Comparison of ENCODE assay signal across 10 cellular contexts in the genomic region with DNA sequence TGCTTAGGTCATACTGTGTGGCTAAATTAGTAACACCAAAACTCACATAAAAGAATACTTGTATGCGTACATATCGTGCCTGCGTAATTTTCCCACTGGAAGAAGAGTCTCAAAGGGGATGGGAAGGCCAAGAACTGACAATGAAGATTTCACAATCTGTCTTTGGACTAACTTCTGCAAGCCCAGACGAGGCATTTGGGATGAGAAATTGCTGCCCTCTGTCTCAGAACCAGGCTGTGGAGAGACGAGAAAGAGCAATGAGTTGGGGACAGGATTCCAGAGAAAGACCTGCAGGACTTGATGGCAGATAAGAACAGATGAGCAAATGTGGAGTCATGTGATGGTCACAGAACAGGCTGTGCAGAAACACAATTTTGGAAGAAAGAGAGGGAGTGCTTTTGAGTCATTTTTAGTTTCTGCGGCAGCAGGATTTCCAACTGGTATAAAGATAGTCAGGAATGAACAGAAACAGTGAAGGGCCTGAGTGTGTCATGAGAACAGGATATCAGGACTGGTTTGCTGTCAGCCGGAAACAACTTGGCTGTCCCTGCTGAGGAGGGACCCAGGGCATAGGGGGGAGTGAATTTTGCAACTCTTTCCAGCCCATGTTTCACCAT.
DNase-seq lines count a peak whose midpoint lies in the region; ATAC-seq and TF ChIP-seq lines count a peak whose summit lies in the region.
"Had no signal": no experiment of that assay in that cellular context is flagged by ENCODE, and none has a peak within 500 bp of the region (broad histone marks: within the 10 kb centered on the region; RNA-seq: fewer than 3 reads in every experiment).

No MANE protein-coding gene starts in this region.

- CTCF ChIA-PET in naive thymus-derived CD4-positive, alpha-beta T cell (lab: Charles Lee): no interaction called here

- H3K27me3 ChIP-seq in dorsolateral prefrontal cortex: no peaks in the 10 kb centered on the region
- H3K27me3 ChIP-seq in naive thymus-derived CD4-positive, alpha-beta T cell (ENCODE audit: control insufficient read depth in 2 of 2, insufficient read depth in 2 of 2, low read length in 2 of 2): no peaks in the 10 kb centered on the region

- H3K9me3 Mint-ChIP-seq in chondrocyte (ENCODE audit: low read depth): no peaks in the 10 kb centered on the region
- H3K9me3 Mint-ChIP-seq in naive thymus-derived CD4-positive, alpha-beta T cell: peaks cover 0 to 12% (median 0%) of the 10 kb centered on the region in 11 donors
- H3K9me3 Mint-ChIP-seq: activated T-cell treated with anti-CD3 and anti-CD28 coated beads, Interleukin-2, amount 50 U/mL, for 4 hours had no signal

- peak; percentile 80 for DNase-seq in AG08395 (ENCODE audit: low spot score)
- DNase-seq in KBM-7: peak; percentile 62
- peak in 1 of 10 donors; percentile 24 for DNase-seq in dorsolateral prefrontal cortex
- DNase-seq in mucosa of descending colon: no peak
- DNase-seq in chondrocyte (ENCODE audit: low spot score): no peak
- DNase-seq in naive thymus-derived CD4-positive, alpha-beta T cell: no peak
- DNase-seq: activated T-cell treated with anti-CD3 and anti-CD28 coated beads, Interleukin-2, amount 50 U/mL, for 4 hours; Caco-2 had no signal

- intact Hi-C loops in dorsolateral prefrontal cortex (cut with DNase I) (no loop called here), mucosa of descending colon (cut with DNase I, micrococcal nuclease) (no loop called here)
- intact Hi-C loops in naive thymus-derived CD4-positive, alpha-beta T cell (cut with micrococcal nuclease): loop anchor here in 1 of 2 donors (2.0 to 5.0 kb wide), 2 partner anchors 15 to 138 kb away; no protein-coding TSS in a partner anchor

- no peak overlapping the region for H3K4me3 ChIP-seq in dorsolateral prefrontal cortex
- H3K4me3 ChIP-seq in mucosa of descending colon: no peak overlapping the region
- no peak overlapping the region for H3K4me3 ChIP-seq in naive thymus-derived CD4-positive, alpha-beta T cell (ENCODE audit: low read length)

- no peaks in the 10 kb centered on the region for H3K9me3 ChIP-seq in mucosa of descending colon
- no peaks in the 10 kb centered on the region for H3K9me3 ChIP-seq in naive thymus-derived CD4-positive, alpha-beta T cell (ENCODE audit: control insufficient read depth in 2 of 3, low read length in 3 of 3)
- H3K9me3 ChIP-seq: Caco-2 had no signal

- no peaks in the 10 kb centered on the region for H3K4me1 ChIP-seq in mucosa of descending colon (ENCODE audit: low read depth)
- peaks cover 23 to 33% of the 10 kb centered on the region in 2 donors for H3K4me1 ChIP-seq in naive thymus-derived CD4-positive, alpha-beta T cell (ENCODE audit: control insufficient read depth in 2 of 2, insufficient read depth in 2 of 2, low read length in 2 of 2)
- H3K4me1 ChIP-seq: Caco-2 had no signal

- peaks cover 2% of the 10 kb centered on the region for H3K27me3 Mint-ChIP-seq in chondrocyte (ENCODE audit: low read depth)
- no peaks in the 10 kb centered on the region for H3K27me3 Mint-ChIP-seq in naive thymus-derived CD4-positive, alpha-beta T cell

- ATAC-seq in mucosa of descending colon (peak; percentile 27), GM18861 (IDR thresholded peaks at IDR 0.05; ENCODE audit: unreplicated experiment) (no peak), HG02763 (IDR thresholded peaks at IDR 0.05; ENCODE audit: unreplicated experiment) (no peak)
- no peak for ATAC-seq in naive thymus-derived CD4-positive, alpha-beta T cell
- ATAC-seq: activated T-cell treated with anti-CD3 and anti-CD28 coated beads, Interleukin-2, amount 50 U/mL, for 4 hours had no signal

- TF ChIP-seq CTCF in dorsolateral prefrontal cortex (IDR thresholded peaks at IDR 0.05 in 54 of 56, conservative IDR thresholded peaks at IDR 0.05 in 2 of 56; ENCODE audit: low read depth in 1 of 56, partially characterized antibody in 56 of 56): no peak
- TF ChIP-seq CTCF in mucosa of descending colon (IDR thresholded peaks at IDR 0.05): no peak
- no peak for TF ChIP-seq CTCF in chondrocyte (IDR thresholded peaks at IDR 0.05)

- peak overlapping the region in 46 of 59 donors; percentile 5 to 84 (median 58) for H3K27ac ChIP-seq in dorsolateral prefrontal cortex
- no peak overlapping the region for H3K27ac ChIP-seq in naive thymus-derived CD4-positive, alpha-beta T cell (ENCODE audit: low read depth, low read length)

- no peaks in the 10 kb centered on the region for H3K36me3 Mint-ChIP-seq in chondrocyte (ENCODE audit: low read depth)
- H3K36me3 Mint-ChIP-seq in naive thymus-derived CD4-positive, alpha-beta T cell: peaks cover 0 to 30% (median 0%) of the 10 kb centered on the region in 5 donors

- no peak overlapping the region for H3K4me3 Mint-ChIP-seq in chondrocyte (ENCODE audit: unreplicated experiment)
- H3K4me3 Mint-ChIP-seq in naive thymus-derived CD4-positive, alpha-beta T cell: peak overlapping the region in 2 of 10 donors; percentile 3 to 4
- H3K4me3 Mint-ChIP-seq: activated T-cell treated with anti-CD3 and anti-CD28 coated beads, Interleukin-2, amount 50 U/mL, for 4 hours had no signal

- POLR2A ChIA-PET in naive thymus-derived CD4-positive, alpha-beta T cell (lab: Charles Lee): interaction anchor here (1.5 kb wide), 1 partner anchor 11 kb away, joined by 3 read pairs; no protein-coding TSS in a partner anchor

- H3K4me1 Mint-ChIP-seq in chondrocyte (ENCODE audit: low read depth): peaks cover 5% of the 10 kb centered on the region
- peaks cover 31 to 81% (median 37%) of the 10 kb centered on the region in 7 donors for H3K4me1 Mint-ChIP-seq in naive thymus-derived CD4-positive, alpha-beta T cell

- in situ Hi-C loops in KBM-7 (cut with MboI; ENCODE audit: low pct_unique_long_range_greater_than_20kb, low sequenced_read_pairs): no loop called here

- H3K27ac Mint-ChIP-seq in chondrocyte (ENCODE audit: unreplicated experiment): no peak overlapping the region
- H3K27ac Mint-ChIP-seq in naive thymus-derived CD4-positive, alpha-beta T cell: peak overlapping the region in 2 of 9 donors; percentile 37 to 65

- H3K36me3 ChIP-seq in mucosa of descending colon (ENCODE audit: low read depth): no peaks in the 10 kb centered on the region
- H3K36me3 ChIP-seq in naive thymus-derived CD4-positive, alpha-beta T cell (ENCODE audit: control insufficient read depth in 2 of 3, insufficient read depth in 3 of 3, low read length in 3 of 3): no peaks in the 10 kb centered on the region

Comparison
In these comparisons a context has a peak if more than half of its experiments do, and no peak if none do; other contexts are left out.
1. DNase-seq: peak in AG08395 (single experiment) and KBM-7 (single experiment); none in mucosa of descending colon (0 of 3), chondrocyte (single experiment) and naive thymus-derived CD4-positive, alpha-beta T cell (0 of 9).